ENCODE assay signal across 1 cellular context in genomic region chr6:33622456-33623431, GRCh38.
A peak's percentile ranks its signal among the peaks of the same experiment; 100 is the strongest.
TF ChIP-seq lines count a peak whose summit lies in the region.

No MANE protein-coding gene starts in this region.

TF ChIP-seq in HEK293, 187 proteins besides CTCF, POLR2A, EP300 and RAD21 (continued from another document and continues in another):
- TF ChIP-seq KLF17 (tag by site-specific recombination; IDR thresholded peaks at IDR 0.05) (peak; percentile 79; the same call in 1 of the 2 replicates), AEBP2 (tag by site-specific recombination; IDR thresholded peaks at IDR 0.05; ENCODE audit: borderline replicate concordance) (no peak), EGR2 (tag by site-specific recombination; IDR thresholded peaks at IDR 0.05; ENCODE audit: low read depth) (0 out of 2 replicates have a peak, but pooled peaks have one; percentile 23), ZNF76 (tag by site-specific recombination; IDR thresholded peaks at IDR 0.05; ENCODE audit: borderline replicate concordance, low read depth) (peak; percentile 65; the same call in 1 of the 2 replicates), ZFHX2 (tag by site-specific recombination; conservative IDR thresholded peaks at IDR 0.05) (peak; percentile 41; the same call in 1 of the 2 replicates), ZNF112 (tag by site-specific recombination; IDR thresholded peaks at IDR 0.05) (no peak), ZSCAN4 (tag by site-specific recombination; IDR thresholded peaks at IDR 0.05) (no peak), PRDM2 (tag by site-specific recombination; IDR thresholded peaks at IDR 0.05; ENCODE audit: borderline replicate concordance) (no peak), OVOL3 (tag by site-specific recombination; IDR thresholded peaks at IDR 0.05) (no peak), KLF10 (tag by site-specific recombination; IDR thresholded peaks at IDR 0.05) (no peak), YY2 (tag by site-specific recombination; IDR thresholded peaks at IDR 0.05) (no peak), ZNF341 (tag by site-specific recombination; IDR thresholded peaks at IDR 0.05; ENCODE audit: low read depth) (peak; percentile 93), ZNF624 (tag by site-specific recombination; IDR thresholded peaks at IDR 0.05) (no peak), ZNF169 (tag by site-specific recombination; IDR thresholded peaks at IDR 0.05) (no peak), ZNF248 (tag by site-specific recombination; IDR thresholded peaks at IDR 0.05) (no peak), ZNF518A (tag by site-specific recombination; conservative IDR thresholded peaks at IDR 0.05; ENCODE audit: low read depth) (no peak), PATZ1 (tag by site-specific recombination; IDR thresholded peaks at IDR 0.05) (peak; percentile 62), ZNF114 (tag by site-specific recombination; IDR thresholded peaks at IDR 0.05) (no peak), GLIS1 (tag by site-specific recombination; IDR thresholded peaks at IDR 0.05) (peak; percentile 67), MZF1 (tag by site-specific recombination; IDR thresholded peaks at IDR 0.05; ENCODE audit: borderline replicate concordance) (no peak), ZNF843 (tag by site-specific recombination; IDR thresholded peaks at IDR 0.05) (no peak), BCL11B (tag by site-specific recombination; IDR thresholded peaks at IDR 0.05; ENCODE audit: low read depth) (no peak), HIC1 (tag by site-specific recombination; IDR thresholded peaks at IDR 0.05) (peak; percentile 69), ZNF221 (tag by site-specific recombination; IDR thresholded peaks at IDR 0.05; ENCODE audit: borderline replicate concordance) (no peak), ZNF18 (tag by site-specific recombination; IDR thresholded peaks at IDR 0.05) (no peak), ZNF610 (tag by site-specific recombination; IDR thresholded peaks at IDR 0.05; ENCODE audit: borderline replicate concordance) (no peak), PRDM4 (tag by site-specific recombination; IDR thresholded peaks at IDR 0.05) (no peak), ZNF140 (tag by site-specific recombination; IDR thresholded peaks at IDR 0.05) (no peak), ZBTB1 (tag by site-specific recombination; IDR thresholded peaks at IDR 0.05) (no peak)
